Comparison of ENCODE assay signal across 1 cellular context in the genomic region with DNA sequence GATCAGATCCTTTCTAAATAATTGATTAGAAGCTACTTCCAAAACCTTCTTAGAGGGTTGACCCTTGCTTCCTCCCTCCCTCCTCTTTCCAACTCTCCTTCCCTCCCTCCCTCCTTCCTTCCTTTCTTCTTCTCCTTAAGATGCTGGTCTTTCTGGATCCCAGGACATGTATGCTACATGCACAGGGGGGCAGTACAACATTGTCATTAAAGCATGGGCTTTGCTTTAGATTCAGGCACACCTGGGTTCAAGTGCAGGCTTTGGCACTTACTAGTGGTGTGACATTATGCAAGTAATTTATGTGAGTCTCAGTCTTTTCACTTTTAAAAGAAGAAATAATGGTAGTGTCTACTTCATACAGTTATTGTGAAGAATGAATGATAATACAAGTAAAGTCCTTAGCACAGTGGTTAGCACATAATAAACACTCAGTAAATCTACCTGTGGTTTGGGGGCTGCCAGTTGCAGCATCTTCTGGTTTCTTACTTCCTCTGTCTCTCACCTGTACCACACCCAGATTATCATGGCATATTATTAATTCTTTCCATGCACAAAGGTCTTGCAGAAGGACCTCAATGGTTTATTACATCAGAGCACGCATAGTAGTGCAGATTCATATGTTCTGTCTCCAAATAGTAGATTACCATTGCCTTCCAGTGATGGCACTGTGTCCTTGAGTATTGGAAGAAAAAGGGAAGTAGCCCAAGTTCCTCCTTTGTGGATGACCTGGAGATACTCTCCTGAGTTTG.
TF ChIP-seq lines count a peak whose summit lies in the region.

No MANE protein-coding gene starts in this region.

TF ChIP-seq in GM23338, 12 proteins besides CTCF, POLR2A, EP300 and RAD21 (continued from another document):
- no peak for TF ChIP-seq ZNF462 (CRISPR knock-in tag; IDR thresholded peaks at IDR 0.05)
- no peak for TF ChIP-seq EZH2phosphoT487 (IDR thresholded peaks at IDR 0.05; ENCODE audit: unreplicated experiment)
